ENCODE assay signal across 14 cellular contexts in the genomic region with DNA sequence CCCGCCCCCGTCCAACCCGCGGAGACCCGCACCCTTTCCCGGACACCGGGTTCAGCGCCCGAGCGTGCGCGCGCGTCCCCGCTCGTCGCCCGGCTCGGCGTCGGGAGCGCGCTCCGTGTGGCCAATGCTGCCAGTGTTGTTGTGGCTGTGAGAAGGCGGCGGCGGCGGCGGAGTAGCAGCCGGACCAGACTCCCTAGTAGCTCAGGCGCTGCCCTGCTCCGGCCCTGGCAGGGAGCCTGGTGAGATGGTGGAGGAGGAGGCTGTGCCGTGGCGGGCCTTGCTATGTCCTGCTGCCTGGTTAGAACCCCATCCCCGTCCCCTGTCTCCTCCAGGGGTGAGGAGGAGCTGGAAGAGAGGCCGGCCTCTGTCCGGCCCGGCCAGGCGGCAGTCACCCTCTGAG.
DNase-seq lines count a peak whose midpoint lies in the region; ATAC-seq and TF ChIP-seq lines count a peak whose summit lies in the region.
"Had no signal": no experiment of that assay in that cellular context is flagged by ENCODE, and none has a peak within 500 bp of the region (broad histone marks: within the 10 kb centered on the region; RNA-seq: fewer than 3 reads in every experiment).

No MANE protein-coding gene starts in this region.

- no peaks in the 10 kb centered on the region for H3K4me1 Mint-ChIP-seq in activated CD4-positive, alpha-beta T cell treated with anti-CD3 and anti-CD28 coated beads for 36 hours
- H3K4me1 Mint-ChIP-seq in GM23338 = no peaks in the 10 kb centered on the region

- no peak overlapping the region for H3K27ac ChIP-seq in osteoblast (ENCODE audit: low read depth, low read length)
- H3K27ac ChIP-seq in GM23338 (ENCODE audit: low read depth) = no peak overlapping the region
- H3K27ac ChIP-seq: GM23248 had no signal

- no peaks in the 10 kb centered on the region for H3K9me3 ChIP-seq in osteoblast (ENCODE audit: low read depth, low read length)

- H2AFZ ChIP-seq in osteoblast (ENCODE audit: low read length) (no peak overlapping the region), GM23338 (no peak overlapping the region)
- H2AFZ ChIP-seq: GM23248 had no signal

- H3K27ac Mint-ChIP-seq in activated CD4-positive, alpha-beta T cell treated with anti-CD3 and anti-CD28 coated beads for 36 hours = no peak overlapping the region
- H3K27ac Mint-ChIP-seq in GM23338 = no peak overlapping the region
- H3K27ac Mint-ChIP-seq: CD4-positive, alpha-beta T cell had no signal

- peaks cover 9% of the 10 kb centered on the region for H3K27me3 Mint-ChIP-seq in activated CD4-positive, alpha-beta T cell treated with anti-CD3 and anti-CD28 coated beads for 36 hours
- no peaks in the 10 kb centered on the region for H3K27me3 Mint-ChIP-seq in GM23338 (ENCODE audit: insufficient read depth, low read depth, poor library complexity)
- H3K27me3 Mint-ChIP-seq: CD4-positive, alpha-beta T cell had no signal

- CTCF ChIA-PET in activated CD4-positive, alpha-beta T cell treated with anti-CD3 and anti-CD28 coated beads for 36 hours (lab: Charles Lee) = no interaction called here

- H4K20me1 ChIP-seq in osteoblast (ENCODE audit: insufficient read depth, low read length) (no peaks in the 10 kb centered on the region), GM23338 (replicated peaks; ENCODE audit: insufficient read depth) (no peaks in the 10 kb centered on the region)

- no peak for TF ChIP-seq CTCF in osteoblast (IDR thresholded peaks at IDR 0.05; ENCODE audit: extremely low read depth, low read depth, low read length)
- no peak for TF ChIP-seq CTCF in GM23338 (conservative IDR thresholded peaks at IDR 0.05; ENCODE audit: low read depth in 2 of 2)

- H3K4me3 Mint-ChIP-seq in activated CD4-positive, alpha-beta T cell treated with anti-CD3 and anti-CD28 coated beads for 36 hours = no peak overlapping the region
- H3K4me3 Mint-ChIP-seq in GM23338 = no peak overlapping the region
- H3K4me3 Mint-ChIP-seq: CD4-positive, alpha-beta T cell had no signal

- intact Hi-C loops in activated CD4-positive, alpha-beta T cell treated with anti-CD3 and anti-CD28 coated beads for 36 hours (cut with DNase I, micrococcal nuclease) = no loop called here

- H3K4me2 ChIP-seq in osteoblast (ENCODE audit: insufficient read depth, low read length) = no peak overlapping the region
- no peak overlapping the region for H3K4me2 ChIP-seq in GM23338

- H3K36me3 ChIP-seq in osteoblast (ENCODE audit: insufficient read depth, low read length) = no peaks in the 10 kb centered on the region
- H3K36me3 ChIP-seq in GM23338 (ENCODE audit: insufficient read depth) = no peaks in the 10 kb centered on the region

- peak; percentile 4 for DNase-seq in activated CD4-positive, alpha-beta T cell treated with anti-CD3 and anti-CD28 coated beads for 36 hours
- DNase-seq in activated CD4-positive, alpha-beta T cell treated with anti-CD3 and anti-CD28 coated beads for 4 hours = no peak
- DNase-seq in NCI-H1930 (lab: John Stamatoyannopoulos, UW) (peak; percentile 17 to 69), osteoblast (ENCODE audit: insufficient read length, low spot score, missing footprints) (peak; percentile 22), DMS153 treated with DMSO at 0.1 percent for 48 hours (lab: John Stamatoyannopoulos, UW; ENCODE audit: unreplicated experiment) (no peak), GM23338 (ENCODE audit: low spot score) (no peak)
- DNase-seq: ACHN; C1 segment of cervical spinal cord; CD4-positive, alpha-beta T cell; DMS79 treated with DMSO at 0.1 percent for 48 hours; EL; GF-D8; GM23248 had no signal

- no peak for ATAC-seq in activated CD4-positive, alpha-beta T cell treated with anti-CD3 and anti-CD28 coated beads for 36 hours
- no peak for ATAC-seq in GM23338
- ATAC-seq in HG02840 (IDR thresholded peaks at IDR 0.05; ENCODE audit: low FRiP score, unreplicated experiment) = no peak

- no peaks in the 10 kb centered on the region for H3K79me2 ChIP-seq in osteoblast (ENCODE audit: insufficient read depth, low read length)
- no peaks in the 10 kb centered on the region for H3K79me2 ChIP-seq in GM23338 (replicated peaks; ENCODE audit: insufficient read depth)

- no peaks in the 10 kb centered on the region for H3F3A ChIP-seq in GM23338 (replicated peaks; ENCODE audit: low read depth)

- POLR2A ChIA-PET in activated CD4-positive, alpha-beta T cell treated with anti-CD3 and anti-CD28 coated beads for 36 hours (lab: Charles Lee) = no interaction called here

- H3K4me3 ChIP-seq in osteoblast (ENCODE audit: insufficient read depth, low read length) (no peak overlapping the region), GM23338 (no peak overlapping the region)
- H3K4me3 ChIP-seq: GM23248 had no signal

- peaks cover 3% of the 10 kb centered on the region for H3K9me3 Mint-ChIP-seq in activated CD4-positive, alpha-beta T cell treated with anti-CD3 and anti-CD28 coated beads for 36 hours (ENCODE audit: low read depth)
- peaks cover 51% of the 10 kb centered on the region for H3K9me3 Mint-ChIP-seq in GM23338

- H3K4me1 ChIP-seq in osteoblast (ENCODE audit: insufficient read depth, low read length) = no peaks in the 10 kb centered on the region
- no peaks in the 10 kb centered on the region for H3K4me1 ChIP-seq in GM23338 (ENCODE audit: insufficient read depth)

- H3K36me3 Mint-ChIP-seq in activated CD4-positive, alpha-beta T cell treated with anti-CD3 and anti-CD28 coated beads for 36 hours (ENCODE audit: low read depth) = no peaks in the 10 kb centered on the region
- peaks cover 12% of the 10 kb centered on the region; the same call in 2 of the 3 replicates for H3K36me3 Mint-ChIP-seq in GM23338 (ENCODE audit: low read depth)

- no peaks in the 10 kb centered on the region for H3K27me3 ChIP-seq in osteoblast (ENCODE audit: insufficient read depth, low read length)
- H3K27me3 ChIP-seq in GM23338 (ENCODE audit: insufficient read depth) = no peaks in the 10 kb centered on the region

- no peaks in the 10 kb centered on the region for H3K9me2 ChIP-seq in GM23338 (ENCODE audit: insufficient read depth)

TF ChIP-seq in GM23338, 12 proteins besides CTCF, POLR2A, EP300 and RAD21 (continues in another document):
- no peak for TF ChIP-seq JUNB (IDR thresholded peaks at IDR 0.05; ENCODE audit: unreplicated experiment)
- TF ChIP-seq NANOG (IDR thresholded peaks at IDR 0.05; ENCODE audit: borderline replicate concordance) = no peak
- TF ChIP-seq ZNF331 (CRISPR knock-in tag; IDR thresholded peaks at IDR 0.05; ENCODE audit: low read depth) = no peak
- TF ChIP-seq, protein P1, sequence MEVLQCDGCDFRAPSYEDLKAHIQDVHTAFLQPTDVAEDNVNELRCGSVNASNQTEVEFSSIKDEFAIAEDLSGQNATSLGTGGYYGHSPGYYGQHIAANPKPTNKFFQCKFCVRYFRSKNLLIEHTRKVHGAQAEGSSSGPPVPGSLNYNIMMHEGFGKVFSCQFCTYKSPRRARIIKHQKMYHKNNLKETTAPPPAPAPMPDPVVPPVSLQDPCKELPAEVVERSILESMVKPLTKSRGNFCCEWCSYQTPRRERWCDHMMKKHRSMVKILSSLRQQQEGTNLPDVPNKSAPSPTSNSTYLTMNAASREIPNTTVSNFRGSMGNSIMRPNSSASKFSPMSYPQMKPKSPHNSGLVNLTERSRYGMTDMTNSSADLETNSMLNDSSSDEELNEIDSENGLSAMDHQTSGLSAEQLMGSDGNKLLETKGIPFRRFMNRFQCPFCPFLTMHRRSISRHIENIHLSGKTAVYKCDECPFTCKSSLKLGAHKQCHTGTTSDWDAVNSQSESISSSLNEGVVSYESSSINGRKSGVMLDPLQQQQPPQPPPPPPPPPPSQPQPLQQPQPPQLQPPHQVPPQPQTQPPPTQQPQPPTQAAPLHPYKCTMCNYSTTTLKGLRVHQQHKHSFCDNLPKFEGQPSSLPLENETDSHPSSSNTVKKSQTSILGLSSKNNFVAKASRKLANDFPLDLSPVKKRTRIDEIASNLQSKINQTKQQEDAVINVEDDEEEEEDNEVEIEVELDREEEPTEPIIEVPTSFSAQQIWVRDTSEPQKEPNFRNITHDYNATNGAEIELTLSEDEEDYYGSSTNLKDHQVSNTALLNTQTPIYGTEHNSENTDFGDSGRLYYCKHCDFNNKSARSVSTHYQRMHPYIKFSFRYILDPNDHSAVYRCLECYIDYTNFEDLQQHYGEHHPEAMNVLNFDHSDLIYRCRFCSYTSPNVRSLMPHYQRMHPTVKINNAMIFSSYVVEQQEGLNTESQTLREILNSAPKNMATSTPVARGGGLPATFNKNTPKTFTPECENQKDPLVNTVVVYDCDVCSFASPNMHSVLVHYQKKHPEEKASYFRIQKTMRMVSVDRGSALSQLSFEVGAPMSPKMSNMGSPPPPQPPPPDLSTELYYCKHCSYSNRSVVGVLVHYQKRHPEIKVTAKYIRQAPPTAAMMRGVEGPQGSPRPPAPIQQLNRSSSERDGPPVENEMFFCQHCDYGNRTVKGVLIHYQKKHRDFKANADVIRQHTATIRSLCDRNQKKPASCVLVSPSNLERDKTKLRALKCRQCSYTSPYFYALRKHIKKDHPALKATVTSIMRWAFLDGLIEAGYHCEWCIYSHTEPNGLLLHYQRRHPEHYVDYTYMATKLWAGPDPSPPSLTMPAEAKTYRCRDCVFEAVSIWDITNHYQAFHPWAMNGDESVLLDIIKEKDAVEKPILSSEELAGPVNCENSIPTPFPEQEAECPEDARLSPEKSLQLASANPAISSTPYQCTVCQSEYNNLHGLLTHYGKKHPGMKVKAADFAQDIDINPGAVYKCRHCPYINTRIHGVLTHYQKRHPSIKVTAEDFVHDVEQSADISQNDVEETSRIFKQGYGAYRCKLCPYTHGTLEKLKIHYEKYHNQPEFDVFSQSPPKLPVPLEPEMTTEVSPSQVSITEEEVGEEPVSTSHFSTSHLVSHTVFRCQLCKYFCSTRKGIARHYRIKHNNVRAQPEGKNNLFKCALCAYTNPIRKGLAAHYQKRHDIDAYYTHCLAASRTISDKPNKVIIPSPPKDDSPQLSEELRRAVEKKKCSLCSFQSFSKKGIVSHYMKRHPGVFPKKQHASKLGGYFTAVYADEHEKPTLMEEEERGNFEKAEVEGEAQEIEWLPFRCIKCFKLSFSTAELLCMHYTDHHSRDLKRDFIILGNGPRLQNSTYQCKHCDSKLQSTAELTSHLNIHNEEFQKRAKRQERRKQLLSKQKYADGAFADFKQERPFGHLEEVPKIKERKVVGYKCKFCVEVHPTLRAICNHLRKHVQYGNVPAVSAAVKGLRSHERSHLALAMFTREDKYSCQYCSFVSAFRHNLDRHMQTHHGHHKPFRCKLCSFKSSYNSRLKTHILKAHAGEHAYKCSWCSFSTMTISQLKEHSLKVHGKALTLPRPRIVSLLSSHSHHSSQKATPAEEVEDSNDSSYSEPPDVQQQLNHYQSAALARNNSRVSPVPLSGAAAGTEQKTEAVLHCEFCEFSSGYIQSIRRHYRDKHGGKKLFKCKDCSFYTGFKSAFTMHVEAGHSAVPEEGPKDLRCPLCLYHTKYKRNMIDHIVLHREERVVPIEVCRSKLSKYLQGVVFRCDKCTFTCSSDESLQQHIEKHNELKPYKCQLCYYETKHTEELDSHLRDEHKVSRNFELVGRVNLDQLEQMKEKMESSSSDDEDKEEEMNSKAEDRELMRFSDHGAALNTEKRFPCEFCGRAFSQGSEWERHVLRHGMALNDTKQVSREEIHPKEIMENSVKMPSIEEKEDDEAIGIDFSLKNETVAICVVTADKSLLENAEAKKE (CRISPR knock-in tag; IDR thresholded peaks at IDR 0.05) = no peak

Comparison
In these comparisons a context has a peak if more than half of its experiments do, and no peak if none do; other contexts are left out.
1. DNase-seq: peak in activated CD4-positive, alpha-beta T cell treated with anti-CD3 and anti-CD28 coated beads for 36 hours (single experiment), NCI-H1930 (2 of 2) and osteoblast (single experiment); none in activated CD4-positive, alpha-beta T cell treated with anti-CD3 and anti-CD28 coated beads for 4 hours (0 of 2), DMS153 treated with DMSO at 0.1 percent for 48 hours (single experiment) and GM23338 (single experiment).